In the genomic region with DNA sequence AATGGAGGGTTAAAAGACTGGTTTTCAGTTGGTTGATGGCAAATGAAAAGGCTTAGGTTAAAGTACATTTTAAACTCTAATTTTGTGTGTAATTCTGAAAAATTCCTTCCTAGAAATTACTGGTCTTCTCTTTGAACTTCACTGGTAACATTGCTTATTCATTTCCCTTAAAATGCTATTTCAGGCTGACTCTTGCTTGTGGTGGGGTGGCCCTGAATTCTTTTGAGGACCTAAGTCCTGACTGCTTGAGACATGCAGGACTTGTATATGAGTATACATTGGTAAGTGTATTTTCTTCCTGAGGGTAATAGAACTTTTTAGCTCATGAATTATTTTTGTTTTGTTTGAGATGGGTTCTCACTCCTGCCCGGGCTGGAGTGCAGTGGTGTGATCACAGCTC, we compare ENCODE assay signal across 7 cellular contexts.
DNase-seq lines count a peak whose midpoint lies in the region; ATAC-seq and TF ChIP-seq lines count a peak whose summit lies in the region.
"Not testable (repeated sequence)": the region's sequence is repeated elsewhere in the genome, so short reads cannot be mapped to it uniquely, and the experiment has no call there.

No MANE protein-coding gene starts in this region.

- POLR2A ChIA-PET in activated CD4-positive, alpha-beta memory T cell treated with anti-CD3 and anti-CD28 coated beads for 36 hours (lab: Charles Lee), result not testable (repeated sequence)
- POLR2A ChIA-PET in activated CD8-positive, alpha-beta T cell treated with anti-CD3 and anti-CD28 coated beads for 36 hours (lab: Charles Lee), result interaction anchor here (0.6 kb wide), 1 partner anchor 33 kb away, joined by 3 read pairs; no protein-coding TSS in a partner anchor

- H3K9me3 Mint-ChIP-seq in activated CD4-positive, alpha-beta memory T cell treated with anti-CD3 and anti-CD28 coated beads for 36 hours; activated CD8-positive, alpha-beta T cell treated with anti-CD3 and anti-CD28 coated beads for 36 hours; activated T-cell treated with anti-CD3 and anti-CD28 coated beads, Interleukin-2, amount 50 U/mL, for 24 hours; activated T-helper 17 cell treated with anti-CD3 and anti-CD28 coated beads, Interleukin-2, amount 50 U/mL, for 72 hours; activated naive CD4-positive, alpha-beta T cell treated with anti-CD3 and anti-CD28 coated beads, Interleukin-2, amount 10 ng/mL, durations not matched to agents 7 days and 5 days; activated naive CD8-positive, alpha-beta T cell treated with anti-CD3 and anti-CD28 coated beads, Interleukin-2, amount 50 U/mL, for 24 hours; stimulated activated effector memory CD8-positive, alpha-beta T cell treated with anti-CD3 and anti-CD28 coated beads, Interleukin-12 subunit alpha, Interleukin-12 subunit beta, amount 100 ng/mL, for 72 hours: not testable (repeated sequence)

- H3K27ac Mint-ChIP-seq in activated CD4-positive, alpha-beta memory T cell treated with anti-CD3 and anti-CD28 coated beads for 36 hours, result peak overlapping the region; percentile 71
- peak overlapping the region; percentile 71 for H3K27ac Mint-ChIP-seq in activated CD8-positive, alpha-beta T cell treated with anti-CD3 and anti-CD28 coated beads for 36 hours
- peak overlapping the region; percentile 87 for H3K27ac Mint-ChIP-seq in activated T-cell treated with anti-CD3 and anti-CD28 coated beads, Interleukin-2, amount 50 U/mL, for 24 hours
- H3K27ac Mint-ChIP-seq in activated T-helper 17 cell treated with anti-CD3 and anti-CD28 coated beads, Interleukin-2, amount 50 U/mL, for 72 hours, result peak overlapping the region; percentile 46
- peak overlapping the region; percentile 30 for H3K27ac Mint-ChIP-seq in activated naive CD4-positive, alpha-beta T cell treated with anti-CD3 and anti-CD28 coated beads, Interleukin-2, amount 10 ng/mL, durations not matched to agents 7 days and 5 days
- peak overlapping the region; percentile 71 for H3K27ac Mint-ChIP-seq in activated naive CD8-positive, alpha-beta T cell treated with anti-CD3 and anti-CD28 coated beads, Interleukin-2, amount 50 U/mL, for 24 hours
- H3K27ac Mint-ChIP-seq in stimulated activated effector memory CD8-positive, alpha-beta T cell treated with anti-CD3 and anti-CD28 coated beads, Interleukin-12 subunit alpha, Interleukin-12 subunit beta, amount 100 ng/mL, for 72 hours, result peak overlapping the region; percentile 34

- not testable (repeated sequence) for H3K27me3 Mint-ChIP-seq in activated CD4-positive, alpha-beta memory T cell treated with anti-CD3 and anti-CD28 coated beads for 36 hours; activated CD8-positive, alpha-beta T cell treated with anti-CD3 and anti-CD28 coated beads for 36 hours; activated T-cell treated with anti-CD3 and anti-CD28 coated beads, Interleukin-2, amount 50 U/mL, for 24 hours; activated T-helper 17 cell treated with anti-CD3 and anti-CD28 coated beads, Interleukin-2, amount 50 U/mL, for 72 hours; activated naive CD4-positive, alpha-beta T cell treated with anti-CD3 and anti-CD28 coated beads, Interleukin-2, amount 10 ng/mL, durations not matched to agents 7 days and 5 days; activated naive CD8-positive, alpha-beta T cell treated with anti-CD3 and anti-CD28 coated beads, Interleukin-2, amount 50 U/mL, for 24 hours

- H3K4me3 Mint-ChIP-seq in activated CD4-positive, alpha-beta memory T cell treated with anti-CD3 and anti-CD28 coated beads for 36 hours; activated CD8-positive, alpha-beta T cell treated with anti-CD3 and anti-CD28 coated beads for 36 hours; activated T-cell treated with anti-CD3 and anti-CD28 coated beads, Interleukin-2, amount 50 U/mL, for 24 hours; activated naive CD4-positive, alpha-beta T cell treated with anti-CD3 and anti-CD28 coated beads, Interleukin-2, amount 10 ng/mL, durations not matched to agents 7 days and 5 days; activated naive CD8-positive, alpha-beta T cell treated with anti-CD3 and anti-CD28 coated beads, Interleukin-2, amount 50 U/mL, for 24 hours; stimulated activated effector memory CD8-positive, alpha-beta T cell treated with anti-CD3 and anti-CD28 coated beads, Interleukin-12 subunit alpha, Interleukin-12 subunit beta, amount 100 ng/mL, for 72 hours: not testable (repeated sequence)
- peak overlapping the region; percentile 35 for H3K4me3 Mint-ChIP-seq in activated T-helper 17 cell treated with anti-CD3 and anti-CD28 coated beads, Interleukin-2, amount 50 U/mL, for 72 hours

- CTCF ChIA-PET in activated CD4-positive, alpha-beta memory T cell treated with anti-CD3 and anti-CD28 coated beads for 36 hours (lab: Charles Lee); activated CD8-positive, alpha-beta T cell treated with anti-CD3 and anti-CD28 coated beads for 36 hours (lab: Charles Lee); activated naive CD4-positive, alpha-beta T cell treated with anti-CD3 and anti-CD28 coated beads, Interleukin-2, amount 10 ng/mL, durations not matched to agents 7 days and 5 days (lab: Charles Lee): not testable (repeated sequence)

- peaks cover 30% of the 10 kb centered on the region for H3K4me1 Mint-ChIP-seq in activated CD4-positive, alpha-beta memory T cell treated with anti-CD3 and anti-CD28 coated beads for 36 hours (ENCODE audit: low read depth)
- H3K4me1 Mint-ChIP-seq in activated CD8-positive, alpha-beta T cell treated with anti-CD3 and anti-CD28 coated beads for 36 hours (ENCODE audit: low read depth), result peaks cover 30% of the 10 kb centered on the region
- H3K4me1 Mint-ChIP-seq in activated T-cell treated with anti-CD3 and anti-CD28 coated beads, Interleukin-2, amount 50 U/mL, for 24 hours (ENCODE audit: low read depth), result peaks cover 27% of the 10 kb centered on the region
- not testable (repeated sequence) for H3K4me1 Mint-ChIP-seq in activated T-helper 17 cell treated with anti-CD3 and anti-CD28 coated beads, Interleukin-2, amount 50 U/mL, for 72 hours; stimulated activated effector memory CD8-positive, alpha-beta T cell treated with anti-CD3 and anti-CD28 coated beads, Interleukin-12 subunit alpha, Interleukin-12 subunit beta, amount 100 ng/mL, for 72 hours
- peaks cover 17% of the 10 kb centered on the region for H3K4me1 Mint-ChIP-seq in activated naive CD4-positive, alpha-beta T cell treated with anti-CD3 and anti-CD28 coated beads, Interleukin-2, amount 10 ng/mL, durations not matched to agents 7 days and 5 days
- H3K4me1 Mint-ChIP-seq in activated naive CD8-positive, alpha-beta T cell treated with anti-CD3 and anti-CD28 coated beads, Interleukin-2, amount 50 U/mL, for 24 hours, result peaks cover 31% of the 10 kb centered on the region

- intact Hi-C loops in activated CD4-positive, alpha-beta memory T cell treated with anti-CD3 and anti-CD28 coated beads for 36 hours (cut with micrococcal nuclease), result loop anchor here (10.0 kb wide), 1 partner anchor 384 kb away; a partner anchor contains a TSS
- intact Hi-C loops in activated CD8-positive, alpha-beta T cell treated with anti-CD3 and anti-CD28 coated beads for 36 hours (cut with micrococcal nuclease), result not testable (repeated sequence)

- H3K36me3 Mint-ChIP-seq in activated CD4-positive, alpha-beta memory T cell treated with anti-CD3 and anti-CD28 coated beads for 36 hours, result peaks cover 29% of the 10 kb centered on the region
- peaks cover 40% of the 10 kb centered on the region for H3K36me3 Mint-ChIP-seq in activated CD8-positive, alpha-beta T cell treated with anti-CD3 and anti-CD28 coated beads for 36 hours (ENCODE audit: low read depth)
- H3K36me3 Mint-ChIP-seq in activated T-cell treated with anti-CD3 and anti-CD28 coated beads, Interleukin-2, amount 50 U/mL, for 24 hours (ENCODE audit: low read depth), result peaks cover 70% of the 10 kb centered on the region
- peaks cover 81% of the 10 kb centered on the region for H3K36me3 Mint-ChIP-seq in activated T-helper 17 cell treated with anti-CD3 and anti-CD28 coated beads, Interleukin-2, amount 50 U/mL, for 72 hours (ENCODE audit: low read depth)
- peaks cover 38% of the 10 kb centered on the region for H3K36me3 Mint-ChIP-seq in activated naive CD4-positive, alpha-beta T cell treated with anti-CD3 and anti-CD28 coated beads, Interleukin-2, amount 10 ng/mL, durations not matched to agents 7 days and 5 days
- H3K36me3 Mint-ChIP-seq in activated naive CD8-positive, alpha-beta T cell treated with anti-CD3 and anti-CD28 coated beads, Interleukin-2, amount 50 U/mL, for 24 hours (ENCODE audit: low read depth), result peaks cover 46% of the 10 kb centered on the region
- peaks cover 81% of the 10 kb centered on the region for H3K36me3 Mint-ChIP-seq in stimulated activated effector memory CD8-positive, alpha-beta T cell treated with anti-CD3 and anti-CD28 coated beads, Interleukin-12 subunit alpha, Interleukin-12 subunit beta, amount 100 ng/mL, for 72 hours

- peak; percentile 20 for ATAC-seq in activated CD8-positive, alpha-beta T cell treated with anti-CD3 and anti-CD28 coated beads for 36 hours
- ATAC-seq in activated T-helper 17 cell treated with anti-CD3 and anti-CD28 coated beads, Interleukin-2, amount 50 U/mL, for 72 hours (replicated peaks), result peak; percentile 59
- not testable (repeated sequence) for ATAC-seq in activated naive CD8-positive, alpha-beta T cell treated with anti-CD3 and anti-CD28 coated beads, Interleukin-2, amount 50 U/mL, for 24 hours
- peak; percentile 73 for ATAC-seq in stimulated activated effector memory CD8-positive, alpha-beta T cell treated with anti-CD3 and anti-CD28 coated beads, Interleukin-12 subunit alpha, Interleukin-12 subunit beta, amount 100 ng/mL, for 72 hours

- not testable (repeated sequence) for DNase-seq in activated CD4-positive, alpha-beta memory T cell treated with anti-CD3 and anti-CD28 coated beads for 36 hours; activated CD8-positive, alpha-beta T cell treated with anti-CD3 and anti-CD28 coated beads for 36 hours; activated T-cell treated with anti-CD3 and anti-CD28 coated beads, Interleukin-2, amount 50 U/mL, for 24 hours; activated naive CD4-positive, alpha-beta T cell treated with anti-CD3 and anti-CD28 coated beads, Interleukin-2, amount 10 ng/mL, durations not matched to agents 7 days and 5 days; activated naive CD8-positive, alpha-beta T cell treated with anti-CD3 and anti-CD28 coated beads, Interleukin-2, amount 50 U/mL, for 24 hours; stimulated activated effector memory CD8-positive, alpha-beta T cell treated with anti-CD3 and anti-CD28 coated beads, Interleukin-12 subunit alpha, Interleukin-12 subunit beta, amount 100 ng/mL, for 72 hours (ENCODE audit: low spot score in 2 of 2)

- TF ChIP-seq CTCF in activated CD8-positive, alpha-beta T cell treated with anti-CD3 and anti-CD28 coated beads for 36 hours (IDR thresholded peaks at IDR 0.05), result not testable (repeated sequence)

Comparison
In these comparisons a context has a peak if more than half of its experiments do, and no peak if none do; other contexts are left out.
1. H3K27ac Mint-ChIP-seq: peak in every context shown above with its lines; median percentile 87 in activated T-cell treated with anti-CD3 and anti-CD28 coated beads, Interleukin-2, amount 50 U/mL, for 24 hours; 71 in activated CD4-positive, alpha-beta memory T cell treated with anti-CD3 and anti-CD28 coated beads for 36 hours; 71 in activated CD8-positive, alpha-beta T cell treated with anti-CD3 and anti-CD28 coated beads for 36 hours; 71 in activated naive CD8-positive, alpha-beta T cell treated with anti-CD3 and anti-CD28 coated beads, Interleukin-2, amount 50 U/mL, for 24 hours; 46 in activated T-helper 17 cell treated with anti-CD3 and anti-CD28 coated beads, Interleukin-2, amount 50 U/mL, for 72 hours; 34 in stimulated activated effector memory CD8-positive, alpha-beta T cell treated with anti-CD3 and anti-CD28 coated beads, Interleukin-12 subunit alpha, Interleukin-12 subunit beta, amount 100 ng/mL, for 72 hours; 30 in activated naive CD4-positive, alpha-beta T cell treated with anti-CD3 and anti-CD28 coated beads, Interleukin-2, amount 10 ng/mL, durations not matched to agents 7 days and 5 days.